28 cellular contexts compared by ENCODE assay signal in the genomic region with DNA sequence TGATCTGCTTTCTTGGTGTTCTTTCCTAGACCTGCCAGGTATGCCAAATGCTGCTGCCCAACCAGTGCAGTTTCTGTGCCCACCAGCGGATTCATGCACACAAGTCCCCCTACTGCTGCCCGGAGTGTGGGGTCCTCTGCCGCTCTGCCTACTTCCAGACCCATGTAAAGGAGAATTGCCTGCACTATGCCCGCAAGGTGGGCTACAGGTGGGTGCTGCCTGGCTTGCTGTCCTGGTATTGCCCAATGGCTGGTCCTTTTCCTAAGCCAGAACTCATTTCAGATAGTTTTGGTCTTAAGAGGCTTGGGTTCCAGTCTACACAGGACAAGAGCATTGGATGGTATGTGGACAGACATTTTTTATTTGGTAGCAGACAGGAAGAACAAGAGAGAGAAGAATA. TPM values are rescaled to one million over a fixed set of nuclear protein-coding genes. Genes with fewer than 3 reads are reported as not detected.
DNase-seq lines count a peak whose midpoint lies in the region; TF ChIP-seq lines count a peak whose summit lies in the region.
"Had no signal": no experiment of that assay in that cellular context is flagged by ENCODE, and none has a peak within 500 bp of the region (broad histone marks: within the 10 kb centered on the region; RNA-seq: fewer than 3 reads in every experiment).

No MANE protein-coding gene starts in this region.

- peak overlapping the region; percentile 12 for H3K27ac Mint-ChIP-seq in activated T-cell treated with anti-CD3 and anti-CD28 coated beads, Interleukin-2, amount 50 U/mL, for 24 hours
- peak overlapping the region in 6 of 8 donors; percentile 25 to 88 (median 70) for H3K27ac Mint-ChIP-seq in CD8-positive, alpha-beta memory T cell
- peak overlapping the region; percentile 48 for H3K27ac Mint-ChIP-seq in dendritic cell treated with granulocyte-macrophage colony-stimulating factor and Interleukin-4, amounts not matched to agents 40 ng/mL and 50 ng/mL, for 4 days
- peak overlapping the region; percentile 33 for H3K27ac Mint-ChIP-seq in progenitor cell of endocrine pancreas
- H3K27ac Mint-ChIP-seq: activated CD4-positive, alpha-beta memory T cell treated with anti-CD3 and anti-CD28 coated beads, Interleukin-2, amount 10 ng/mL, durations not matched to agents 7 days and 5 days had no signal

- no peaks in the 10 kb centered on the region for H3K27me3 Mint-ChIP-seq in activated T-cell treated with anti-CD3 and anti-CD28 coated beads, Interleukin-2, amount 50 U/mL, for 24 hours
- no peaks in the 10 kb centered on the region for H3K27me3 Mint-ChIP-seq in CD8-positive, alpha-beta memory T cell
- no peaks in the 10 kb centered on the region for H3K27me3 Mint-ChIP-seq in dendritic cell treated with granulocyte-macrophage colony-stimulating factor and Interleukin-4, amounts not matched to agents 40 ng/mL and 50 ng/mL, for 4 days
- H3K27me3 Mint-ChIP-seq in progenitor cell of endocrine pancreas: no peaks in the 10 kb centered on the region
- H3K27me3 Mint-ChIP-seq: activated CD4-positive, alpha-beta memory T cell treated with anti-CD3 and anti-CD28 coated beads, Interleukin-2, amount 10 ng/mL, durations not matched to agents 7 days and 5 days; stimulated activated naive CD8-positive, alpha-beta T cell treated with anti-CD3 and anti-CD28 coated beads, Interleukin-15, amount 100 ng/mL, for 72 hours had no signal

- CTCF ChIA-PET in CD8-positive, alpha-beta memory T cell (lab: Charles Lee): no interaction called here

- H3K9me3 ChIP-seq in CD8-positive, alpha-beta memory T cell (ENCODE audit: low read length): no peaks in the 10 kb centered on the region
- H3K9me3 ChIP-seq: body of pancreas, gastroesophageal sphincter, pancreas, uterus had no signal

- H3K4me3 Mint-ChIP-seq in activated T-cell treated with anti-CD3 and anti-CD28 coated beads, Interleukin-2, amount 50 U/mL, for 24 hours: no peak overlapping the region
- H3K4me3 Mint-ChIP-seq in CD8-positive, alpha-beta memory T cell: no peak overlapping the region
- H3K4me3 Mint-ChIP-seq in dendritic cell treated with granulocyte-macrophage colony-stimulating factor and Interleukin-4, amounts not matched to agents 40 ng/mL and 50 ng/mL, for 4 days: no peak overlapping the region
- H3K4me3 Mint-ChIP-seq in progenitor cell of endocrine pancreas (ENCODE audit: low read depth): no peak overlapping the region
- H3K4me3 Mint-ChIP-seq: activated CD4-positive, alpha-beta memory T cell treated with anti-CD3 and anti-CD28 coated beads, Interleukin-2, amount 10 ng/mL, durations not matched to agents 7 days and 5 days; neural crest cell; stimulated activated naive CD8-positive, alpha-beta T cell treated with anti-CD3 and anti-CD28 coated beads, Interleukin-15, amount 100 ng/mL, for 72 hours had no signal

- no peak for DNase-seq in activated T-cell treated with anti-CD3 and anti-CD28 coated beads, Interleukin-2, amount 50 U/mL, for 24 hours
- DNase-seq in activated T-cell treated with anti-CD3 and anti-CD28 coated beads for 4 hours (no peak), progenitor cell of endocrine pancreas (ENCODE audit: low spot score, unreplicated experiment) (no peak), NCI-H2081 (lab: John Stamatoyannopoulos, UW) (no peak), mesenteric fat pad (ENCODE audit: low spot score) (no peak), NCI-H2107 (lab: John Stamatoyannopoulos, UW) (no peak)
- no peak for DNase-seq in CD8-positive, alpha-beta memory T cell
- DNase-seq: activated CD4-positive, alpha-beta memory T cell treated with anti-CD3 and anti-CD28 coated beads, Interleukin-2, amount 10 ng/mL, durations not matched to agents 7 days and 5 days; activated CD4-positive, CD25-positive, alpha-beta regulatory T cell treated with anti-CD3 and anti-CD28 coated beads, Interleukin-2, amount 50 U/mL, for 72 hours; activated gamma-delta T cell treated with Interleukin-2 at 50 U/mL for 16 hours; AML-193; body of pancreas; H7; KG1; kidney glomerular epithelial cell; NCI-H1930; NCI-H2227 treated with DMSO at 0.1 percent for 48 hours; NCI-H526 treated with DMSO at 0.1 percent for 48 hours; NK-92 treated with Interleukin-12 subunit alpha and Interleukin-12 subunit beta, amount 100 ng/mL, for 24 hours; pancreas; PC-3; retina; stimulated activated naive CD8-positive, alpha-beta T cell treated with anti-CD3 and anti-CD28 coated beads, Interleukin-15, amount 100 ng/mL, for 72 hours; uterus had no signal

- peaks cover 31% of the 10 kb centered on the region for H3K4me1 Mint-ChIP-seq in activated T-cell treated with anti-CD3 and anti-CD28 coated beads, Interleukin-2, amount 50 U/mL, for 24 hours (ENCODE audit: low read depth)
- H3K4me1 Mint-ChIP-seq in CD8-positive, alpha-beta memory T cell: peaks cover 23 to 52% (median 41%) of the 10 kb centered on the region in 3 donors
- H3K4me1 Mint-ChIP-seq in dendritic cell treated with granulocyte-macrophage colony-stimulating factor and Interleukin-4, amounts not matched to agents 40 ng/mL and 50 ng/mL, for 4 days (ENCODE audit: low read depth): peaks cover 26% of the 10 kb centered on the region
- H3K4me1 Mint-ChIP-seq in progenitor cell of endocrine pancreas (ENCODE audit: low read depth): peaks cover 12% of the 10 kb centered on the region

- H3K4me1 ChIP-seq in CD8-positive, alpha-beta memory T cell (ENCODE audit: insufficient read depth, low read length): no peaks in the 10 kb centered on the region
- H3K4me1 ChIP-seq: body of pancreas, pancreas had no signal

- H3K27me3 ChIP-seq in CD8-positive, alpha-beta memory T cell (ENCODE audit: insufficient read depth, low read length, poor library complexity, severe bottlenecking): no peaks in the 10 kb centered on the region
- H3K27me3 ChIP-seq: body of pancreas, gastroesophageal sphincter, pancreas, uterus had no signal

- peaks cover 5% of the 10 kb centered on the region for H3K36me3 ChIP-seq in CD8-positive, alpha-beta memory T cell (ENCODE audit: insufficient read depth, low read length)
- H3K36me3 ChIP-seq: uterus had no signal

- intact Hi-C loops in dendritic cell treated with granulocyte-macrophage colony-stimulating factor and Interleukin-4, amounts not matched to agents 40 ng/mL and 50 ng/mL, for 4 days (cut with micrococcal nuclease): no loop called here

- H3K9me3 Mint-ChIP-seq in activated T-cell treated with anti-CD3 and anti-CD28 coated beads, Interleukin-2, amount 50 U/mL, for 24 hours: no peaks in the 10 kb centered on the region
- H3K9me3 Mint-ChIP-seq in CD8-positive, alpha-beta memory T cell: no peaks in the 10 kb centered on the region
- no peaks in the 10 kb centered on the region for H3K9me3 Mint-ChIP-seq in dendritic cell treated with granulocyte-macrophage colony-stimulating factor and Interleukin-4, amounts not matched to agents 40 ng/mL and 50 ng/mL, for 4 days
- H3K9me3 Mint-ChIP-seq in progenitor cell of endocrine pancreas (ENCODE audit: low read depth): no peaks in the 10 kb centered on the region
- H3K9me3 Mint-ChIP-seq: activated CD4-positive, alpha-beta memory T cell treated with anti-CD3 and anti-CD28 coated beads, Interleukin-2, amount 10 ng/mL, durations not matched to agents 7 days and 5 days; neural crest cell; stimulated activated naive CD8-positive, alpha-beta T cell treated with anti-CD3 and anti-CD28 coated beads, Interleukin-15, amount 100 ng/mL, for 72 hours had no signal

- H3K4me3 ChIP-seq in CD8-positive, alpha-beta memory T cell (ENCODE audit: low read length): no peak overlapping the region
- H3K4me3 ChIP-seq: body of pancreas, gastroesophageal sphincter, pancreas, SK-N-MC, uterus had no signal

- H3K36me3 Mint-ChIP-seq in activated T-cell treated with anti-CD3 and anti-CD28 coated beads, Interleukin-2, amount 50 U/mL, for 24 hours (ENCODE audit: low read depth): peaks cover 86% of the 10 kb centered on the region
- peaks cover 12 to 79% (median 19%) of the 10 kb centered on the region in 3 donors for H3K36me3 Mint-ChIP-seq in CD8-positive, alpha-beta memory T cell
- H3K36me3 Mint-ChIP-seq in dendritic cell treated with granulocyte-macrophage colony-stimulating factor and Interleukin-4, amounts not matched to agents 40 ng/mL and 50 ng/mL, for 4 days (ENCODE audit: low read depth): peaks cover 90% of the 10 kb centered on the region
- H3K36me3 Mint-ChIP-seq in progenitor cell of endocrine pancreas (ENCODE audit: insufficient read depth): peaks cover 25% of the 10 kb centered on the region

- TF ChIP-seq CTCF in progenitor cell of endocrine pancreas (IDR thresholded peaks at IDR 0.05; ENCODE audit: unreplicated experiment): no peak

- POLR2A ChIA-PET in CD8-positive, alpha-beta memory T cell (lab: Charles Lee): no interaction called here

- no peak overlapping the region for H3K27ac ChIP-seq in CD8-positive, alpha-beta memory T cell (ENCODE audit: low read depth, low read length)
- H3K27ac ChIP-seq: body of pancreas, gastroesophageal sphincter, pancreas, SK-N-MC, uterus had no signal

RNA-seq across cellular contexts. Expression of gene ALPK3, which starts 26.5 kb away (rescaled TPM):
- total RNA-seq in CD8-positive, alpha-beta memory T cell: under 1 TPM; 0.07 to 0.18 TPM
- 0.03 TPM for polyA plus RNA-seq in CD8-positive, alpha-beta memory T cell
- total RNA-seq in progenitor cell of endocrine pancreas (122 TPM in 2 replicates), mesenteric fat pad (2.7 TPM)

RNA-seq across cellular contexts. Expression of gene ZNF592, which starts 42.3 kb away (rescaled TPM):
- total RNA-seq in CD8-positive, alpha-beta memory T cell: 10 to 100 TPM; 31.2 to 33.1 TPM
- 10.4 TPM for polyA plus RNA-seq in CD8-positive, alpha-beta memory T cell
- 40.0 and 40.5 TPM in 2 replicates for total RNA-seq in progenitor cell of endocrine pancreas
- total RNA-seq in mesenteric fat pad: 30.1 TPM

Comparison
In these comparisons a context has a peak if more than half of its experiments do, and no peak if none do; other contexts are left out.
1. H3K27ac Mint-ChIP-seq: peak in every context shown above with its lines; median percentile 70 in CD8-positive, alpha-beta memory T cell; 48 in dendritic cell treated with granulocyte-macrophage colony-stimulating factor and Interleukin-4, amounts not matched to agents 40 ng/mL and 50 ng/mL, for 4 days; 33 in progenitor cell of endocrine pancreas; 12 in activated T-cell treated with anti-CD3 and anti-CD28 coated beads, Interleukin-2, amount 50 U/mL, for 24 hours.
2. RNA of gene ALPK3, which starts 26.5 kb away (total RNA-seq): 122 TPM in progenitor cell of endocrine pancreas; 2.7 TPM in mesenteric fat pad (single experiment) and 0.07 to 0.18 TPM in CD8-positive, alpha-beta memory T cell; every median in the first group is over 10 times any median in the second.